ENCODE assay signal across 19 cellular contexts in genomic region chr5:158856295-158856694, GRCh38.
DNase-seq lines count a peak whose midpoint lies in the region; ATAC-seq, FAIRE-seq and TF ChIP-seq lines count a peak whose summit lies in the region.
"Had no signal": no experiment of that assay in that cellular context is flagged by ENCODE, and none has a peak within 500 bp of the region (broad histone marks: within the 10 kb centered on the region; RNA-seq: fewer than 3 reads in every experiment).

No MANE protein-coding gene starts in this region.

- H3K9me3 Mint-ChIP-seq in CD8-positive, alpha-beta T cell, result no peaks in the 10 kb centered on the region
- no peaks in the 10 kb centered on the region for H3K9me3 Mint-ChIP-seq in naive B cell

- ATAC-seq in A549, result peak in 1 of 2 experiments; percentile 17; a peak in 3 of 6 replicates
- no peak for ATAC-seq in CD8-positive, alpha-beta T cell
- ATAC-seq in naive B cell (ENCODE audit: low read depth in 2 of 2), result no peak

- TF ChIP-seq RAD21 in A549 (conservative IDR thresholded peaks at IDR 0.05 in 1 of 2, IDR thresholded peaks at IDR 0.05 in 1 of 2), result no peak

- peak overlapping the region; percentile 15 for H3K27ac Mint-ChIP-seq in CD8-positive, alpha-beta T cell
- peak overlapping the region in 5 of 6 donors; percentile 23 to 93 (median 84) for H3K27ac Mint-ChIP-seq in naive B cell

- CTCF ChIA-PET in A549 (lab: Yijun Ruan, JAX), result interaction anchor here (0.6 to 1.1 kb wide), 2 partner anchors 160 to 250 kb away, joined by 3 read pairs; no protein-coding TSS in a partner anchor
- CTCF ChIA-PET in CD8-positive, alpha-beta T cell (lab: Charles Lee), result interaction anchor here (0.7 kb wide), 1 partner anchor 10 kb away, joined by 3 read pairs; no protein-coding TSS in a partner anchor

- peak overlapping the region; percentile 1 for H3K4me3 Mint-ChIP-seq in CD8-positive, alpha-beta T cell
- peak overlapping the region in 5 of 8 donors; percentile 39 to 64 (median 59) for H3K4me3 Mint-ChIP-seq in naive B cell

- H3K27ac ChIP-seq in A549, result peak overlapping the region; percentile 70 to 81
- no peak overlapping the region for H3K27ac ChIP-seq in CD8-positive, alpha-beta T cell (ENCODE audit: low read depth, low read length)
- H3K27ac ChIP-seq in SJCRH30, result peak overlapping the region; percentile 91; the same call in 1 of the 2 replicates
- H3K27ac ChIP-seq in brain microvascular endothelial cell, result no peak overlapping the region
- H3K27ac ChIP-seq: KMS-11 had no signal

- FAIRE-seq in A549 (lab: Jason Lieb, UNC), result no peak
- FAIRE-seq: A204.1, H1 had no signal

- no peaks in the 10 kb centered on the region for H3K27me3 ChIP-seq in CD8-positive, alpha-beta T cell (ENCODE audit: insufficient read depth, low read length)
- no peaks in the 10 kb centered on the region for H3K27me3 ChIP-seq in SJCRH30
- no peaks in the 10 kb centered on the region for H3K27me3 ChIP-seq in brain microvascular endothelial cell (replicated peaks)

- H3K36me3 Mint-ChIP-seq in CD8-positive, alpha-beta T cell, result no peaks in the 10 kb centered on the region
- peaks cover 4 to 8% of the 10 kb centered on the region in 2 donors for H3K36me3 Mint-ChIP-seq in naive B cell

- TF ChIP-seq CTCF in A549 (IDR thresholded peaks at IDR 0.05), result no peak
- TF ChIP-seq CTCF in CD8-positive, alpha-beta T cell (IDR thresholded peaks at IDR 0.05), result no peak
- no peak for TF ChIP-seq CTCF in brain microvascular endothelial cell (IDR thresholded peaks at IDR 0.05; ENCODE audit: low read depth, low read length, missing control alignments)

- no peaks in the 10 kb centered on the region for H3K9me3 ChIP-seq in A549
- no peaks in the 10 kb centered on the region for H3K9me3 ChIP-seq in CD8-positive, alpha-beta T cell (ENCODE audit: low read length)
- H3K9me3 ChIP-seq in SJCRH30 (replicated peaks), result no peaks in the 10 kb centered on the region

- TF ChIP-seq POLR2A in A549 (IDR thresholded peaks at IDR 0.05; ENCODE audit: low read length), result no peak

- H3K4me3 ChIP-seq in A549 (no peak overlapping the region), SJCRH30 (no peak overlapping the region), brain microvascular endothelial cell (ENCODE audit: low read depth, low read length) (no peak overlapping the region)
- no peak overlapping the region for H3K4me3 ChIP-seq in CD8-positive, alpha-beta T cell (ENCODE audit: low read depth, low read length)

- POLR2A ChIA-PET in A549 (lab: Yijun Ruan, JAX), result no interaction called here
- POLR2A ChIA-PET in CD8-positive, alpha-beta T cell (lab: Charles Lee), result interaction anchor here (1.2 kb wide), 1 partner anchor 14 kb away, joined by 3 read pairs; no protein-coding TSS in a partner anchor

- TF ChIP-seq EP300 in A549 (IDR thresholded peaks at IDR 0.05), result no peak

- WGBS in A549 (ENCODE audit: missing lambda C conversion rate), result 73% methylated on average over 2 of the region's 2 CpGs

- H3K4me2 ChIP-seq in A549, result peak overlapping the region; percentile 64
- H3K4me2 ChIP-seq: KMS-11 had no signal

- no peaks in the 10 kb centered on the region for H3K36me3 ChIP-seq in CD8-positive, alpha-beta T cell (ENCODE audit: insufficient read depth, low read length)
- H3K36me3 ChIP-seq in SJCRH30 (no peaks in the 10 kb centered on the region), brain microvascular endothelial cell (replicated peaks) (no peaks in the 10 kb centered on the region)

- H3K4me1 ChIP-seq in A549 (peaks cover 49% of the 10 kb centered on the region), SJCRH30 (peaks cover 57% of the 10 kb centered on the region)
- H3K4me1 ChIP-seq in CD8-positive, alpha-beta T cell (ENCODE audit: insufficient read depth, low read length), result peaks cover 22% of the 10 kb centered on the region

- no peaks in the 10 kb centered on the region for H3K27me3 Mint-ChIP-seq in CD8-positive, alpha-beta T cell (ENCODE audit: low read depth)
- no peaks in the 10 kb centered on the region for H3K27me3 Mint-ChIP-seq in naive B cell

- intact Hi-C loops in CD8-positive, alpha-beta T cell (cut with DNase I, micrococcal nuclease), result no loop called here

- H3K4me1 Mint-ChIP-seq in CD8-positive, alpha-beta T cell (ENCODE audit: low read depth), result peaks cover 46% of the 10 kb centered on the region
- peaks cover 74 to 85% (median 81%) of the 10 kb centered on the region in 3 donors for H3K4me1 Mint-ChIP-seq in naive B cell

- in situ Hi-C loops in brain microvascular endothelial cell (cut with HindIII; ENCODE audit: low pct_ligation_motif_present, low sequenced_read_pairs), result no loop called here

- DNase-seq in A549 (ENCODE audit: low read depth in 1 of 2, low spot score in 1 of 2), result peak in 1 of 2 experiments; percentile 14
- no peak for DNase-seq in CD8-positive, alpha-beta T cell
- DNase-seq in SJCRH30, result no peak
- DNase-seq in naive B cell, result no peak
- DNase-seq in activated effector memory CD4-positive, alpha-beta T cell treated with anti-CD3 and anti-CD28 coated beads, Interleukin-2, amount 50 U/mL, for 16 hours, result no peak
- no peak for DNase-seq in NK-92 treated with Interleukin-12 subunit alpha and Interleukin-12 subunit beta, amount 100 ng/mL, for 24 hours (lab: John Stamatoyannopoulos, UW)
- DNase-seq in brain microvascular endothelial cell, result no peak
- no peak for DNase-seq in midbrain (lab: John Stamatoyannopoulos, UW)
- DNase-seq: Calu3, DMS79, NCI-H1048, NCI-H1436 treated with DMSO at 0.1 percent for 48 hours, NCI-H2081 treated with DMSO at 0.1 percent for 48 hours, NCI-H510A, NCI-H82, SHP77 treated with DMSO at 0.1 percent for 48 hours had no signal

TF ChIP-seq in A549, 52 proteins besides CTCF, POLR2A, EP300 and RAD21:
- TF ChIP-seq FOSL2 (IDR thresholded peaks at IDR 0.05), result no peak
- peak; percentile 41 for TF ChIP-seq FOSL2 (CRISPR knock-in tag; IDR thresholded peaks at IDR 0.05)
- TF ChIP-seq, protein P1, sequence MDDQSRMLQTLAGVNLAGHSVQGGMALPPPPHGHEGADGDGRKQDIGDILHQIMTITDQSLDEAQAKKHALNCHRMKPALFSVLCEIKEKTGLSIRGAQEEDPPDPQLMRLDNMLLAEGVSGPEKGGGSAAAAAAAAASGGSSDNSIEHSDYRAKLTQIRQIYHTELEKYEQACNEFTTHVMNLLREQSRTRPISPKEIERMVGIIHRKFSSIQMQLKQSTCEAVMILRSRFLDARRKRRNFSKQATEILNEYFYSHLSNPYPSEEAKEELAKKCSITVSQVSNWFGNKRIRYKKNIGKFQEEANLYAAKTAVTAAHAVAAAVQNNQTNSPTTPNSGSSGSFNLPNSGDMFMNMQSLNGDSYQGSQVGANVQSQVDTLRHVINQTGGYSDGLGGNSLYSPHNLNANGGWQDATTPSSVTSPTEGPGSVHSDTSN (IDR thresholded peaks at IDR 0.05), result no peak
- peak; percentile 13; the same call in 1 of the 2 replicates for TF ChIP-seq JUNB (IDR thresholded peaks at IDR 0.05)

Comparison
In these comparisons a context has a peak if more than half of its experiments do, and no peak if none do; other contexts are left out.
1. H3K27ac ChIP-seq: peak in A549 (2 of 2) and SJCRH30 (single experiment); none in CD8-positive, alpha-beta T cell (single experiment) and brain microvascular endothelial cell (single experiment).